ENCODE assay signal across 17 cellular contexts in the genomic region with DNA sequence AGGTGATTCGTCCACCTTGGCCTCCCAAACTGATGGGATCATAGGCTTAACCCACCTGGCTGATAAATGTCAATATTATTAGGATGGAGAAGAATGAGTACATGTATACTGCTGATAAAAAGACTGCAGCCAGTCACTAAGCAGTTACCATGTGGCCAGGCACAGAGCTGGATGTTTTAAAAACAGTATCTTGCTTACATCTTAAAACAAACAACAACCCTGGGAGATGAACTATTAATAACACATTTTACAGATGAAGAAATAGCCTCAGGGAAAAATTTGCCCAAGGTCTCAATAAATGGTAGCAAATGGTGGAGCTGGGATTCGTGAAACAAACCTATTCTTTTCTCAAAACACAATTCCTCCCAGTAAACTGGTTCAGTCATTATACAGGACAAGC. TPM values are rescaled to one million over a fixed set of nuclear protein-coding genes. Genes with fewer than 3 reads are reported as not detected.
DNase-seq lines count a peak whose midpoint lies in the region; ATAC-seq and TF ChIP-seq lines count a peak whose summit lies in the region.
"Had no signal": no experiment of that assay in that cellular context is flagged by ENCODE, and none has a peak within 500 bp of the region (broad histone marks: within the 10 kb centered on the region; RNA-seq: fewer than 3 reads in every experiment).

No MANE protein-coding gene starts in this region.

- no peaks in the 10 kb centered on the region for H3K9me3 Mint-ChIP-seq in WTC11
- H3K9me3 Mint-ChIP-seq: CD4-positive, alpha-beta T cell; H9 had no signal

- intact Hi-C loops in mammary epithelial cell (cut with micrococcal nuclease), result no loop called here

- H3K27ac Mint-ChIP-seq in WTC11, result 0 out of 2 replicates have a peak overlapping the region, but pooled peaks have one; percentile 46
- H3K27ac Mint-ChIP-seq: CD4-positive, alpha-beta T cell; H9 had no signal

- no peak overlapping the region for H3K4me2 ChIP-seq in mammary epithelial cell (ENCODE audit: insufficient read depth, low read depth, low read length)
- H3K4me2 ChIP-seq: A549 had no signal

- CTCF ChIA-PET in mammary epithelial cell (lab: Charles Lee; ENCODE audit: low non-redundant PET), result no interaction called here
- CTCF ChIA-PET in WTC11 (lab: Charles Lee), result interaction anchor here (0.7 to 1.5 kb wide), 4 partner anchors 35 to 75 kb away, joined by 3 to 5 read pairs (median 4); no protein-coding TSS in a partner anchor

- no peak overlapping the region for H2AFZ ChIP-seq in mammary epithelial cell (ENCODE audit: low read depth, low read length)

- peak; percentile 16 to 19 for DNase-seq in T47D (ENCODE audit: low read depth in 1 of 2, low spot score in 1 of 2)
- no peak for DNase-seq in mammary epithelial cell
- no peak for DNase-seq in WTC11 (ENCODE audit: low spot score)
- DNase-seq in fibroblast of villous mesenchyme (ENCODE audit: low read depth), result peak; percentile 48
- no peak for DNase-seq in NCI-H2227 (lab: John Stamatoyannopoulos, UW; ENCODE audit: unreplicated experiment)
- no peak for DNase-seq in A172 (ENCODE audit: low spot score)
- DNase-seq: AML-193; Caco-2; CD4-positive, alpha-beta T cell; DMS153; DMS79; GDM1; H9; IMR-90 had no signal

- H4K20me1 ChIP-seq in mammary epithelial cell (ENCODE audit: insufficient read depth, low read length), result no peaks in the 10 kb centered on the region

- H3K9ac ChIP-seq in mammary epithelial cell (ENCODE audit: insufficient read depth, low read length), result no peak overlapping the region

- H3K27me3 Mint-ChIP-seq in WTC11 (ENCODE audit: low read depth), result no peaks in the 10 kb centered on the region

- ATAC-seq in WTC11 (no peak), GM21723 (IDR thresholded peaks at IDR 0.05; ENCODE audit: unreplicated experiment) (no peak)
- ATAC-seq: A549 had no signal

- H3K27me3 ChIP-seq in mammary epithelial cell (ENCODE audit: insufficient read depth, low read length), result no peaks in the 10 kb centered on the region

- in situ Hi-C loops in T47D (cut with HindIII; ENCODE audit: low pct_unique_long_range_greater_than_20kb, low sequenced_read_pairs) (no loop called here), mammary epithelial cell (cut with MboI; ENCODE audit: low sequenced_read_pairs in 2 of 2) (no loop called here)

- H3K4me3 ChIP-seq in mammary epithelial cell (replicated peaks in 1 of 3; ENCODE audit: insufficient read depth in 1 of 3, low read depth in 2 of 3, low read length in 3 of 3) (no peak overlapping the region), fibroblast of villous mesenchyme (ENCODE audit: low read depth, low read length) (no peak overlapping the region)
- H3K4me3 ChIP-seq: A549 had no signal

- dilution Hi-C loops in mammary epithelial cell (cut with HindIII; ENCODE audit: low sequenced_read_pairs), result no loop called here

- 85% methylated on average over 2 of the region's 2 CpGs for WGBS in mammary epithelial cell (ENCODE audit: low coverage, missing lambda C conversion rate)

- no peaks in the 10 kb centered on the region for H3K79me2 ChIP-seq in mammary epithelial cell (ENCODE audit: insufficient read depth, low read length)

- peaks cover 28% of the 10 kb centered on the region for H3K4me1 ChIP-seq in mammary epithelial cell (ENCODE audit: insufficient read depth, low read length)
- H3K4me1 ChIP-seq: A549 had no signal

- H3K27ac ChIP-seq in mammary epithelial cell (ENCODE audit: insufficient read depth, low read depth, low read length), result no peak overlapping the region
- H3K27ac ChIP-seq: A549, C4-2B had no signal

- peaks cover 18% of the 10 kb centered on the region for H3K36me3 Mint-ChIP-seq in WTC11

- peaks cover 59% of the 10 kb centered on the region for H3K4me1 Mint-ChIP-seq in WTC11

- no peaks in the 10 kb centered on the region for H3K36me3 ChIP-seq in mammary epithelial cell (ENCODE audit: insufficient read depth, low read length)

- no peak overlapping the region for H3K4me3 Mint-ChIP-seq in WTC11
- H3K4me3 Mint-ChIP-seq: CD4-positive, alpha-beta T cell; H9 had no signal

- no peaks in the 10 kb centered on the region for H3K9me3 ChIP-seq in mammary epithelial cell (replicated peaks; ENCODE audit: insufficient read depth, low read length)
- H3K9me3 ChIP-seq: A549, Caco-2 had no signal

- TF ChIP-seq CTCF in mammary epithelial cell (conservative IDR thresholded peaks at IDR 0.05 in 1 of 2, IDR thresholded peaks at IDR 0.05 in 1 of 2; ENCODE audit: extremely low read depth in 1 of 2, insufficient read depth in 1 of 2, low read depth in 1 of 2, low read length in 2 of 2) (no peak), WTC11 (IDR thresholded peaks at IDR 0.05) (no peak), fibroblast of villous mesenchyme (IDR thresholded peaks at IDR 0.05; ENCODE audit: insufficient read depth, low read depth, low read length) (no peak)

- POLR2A ChIA-PET in WTC11 (lab: Charles Lee), result interaction anchor here (0.6 kb wide), 1 partner anchor 460 kb away, joined by 3 read pairs; no protein-coding TSS in a partner anchor

- BruUV-seq in mammary epithelial cell (replicated peaks; lab: Mats Ljungman, UMichigan), result no TSS peak

TF ChIP-seq in WTC11, 78 proteins besides CTCF, POLR2A, EP300 and RAD21 (continues in another document):
- TF ChIP-seq ZBTB21 (CRISPR knock-in tag; IDR thresholded peaks at IDR 0.05; ENCODE audit: borderline replicate concordance) (no peak), IRF2 (CRISPR knock-in tag; IDR thresholded peaks at IDR 0.05; ENCODE audit: borderline replicate concordance, low read depth) (no peak), SOX15 (CRISPR knock-in tag; IDR thresholded peaks at IDR 0.05) (no peak), NFATC4 (CRISPR knock-in tag; IDR thresholded peaks at IDR 0.05) (no peak), CDX4 (CRISPR knock-in tag; IDR thresholded peaks at IDR 0.05; ENCODE audit: borderline replicate concordance) (no peak), TP53 (CRISPR knock-in tag; IDR thresholded peaks at IDR 0.05) (no peak), RELA (CRISPR knock-in tag; IDR thresholded peaks at IDR 0.05; ENCODE audit: borderline replicate concordance) (no peak), ZNF263 (CRISPR knock-in tag; IDR thresholded peaks at IDR 0.05; ENCODE audit: low read depth) (no peak), ZNF317 (CRISPR knock-in tag; IDR thresholded peaks at IDR 0.05; ENCODE audit: borderline replicate concordance, low read depth) (no peak), USF2 (CRISPR knock-in tag; IDR thresholded peaks at IDR 0.05) (no peak)
- TF ChIP-seq, protein P1, sequence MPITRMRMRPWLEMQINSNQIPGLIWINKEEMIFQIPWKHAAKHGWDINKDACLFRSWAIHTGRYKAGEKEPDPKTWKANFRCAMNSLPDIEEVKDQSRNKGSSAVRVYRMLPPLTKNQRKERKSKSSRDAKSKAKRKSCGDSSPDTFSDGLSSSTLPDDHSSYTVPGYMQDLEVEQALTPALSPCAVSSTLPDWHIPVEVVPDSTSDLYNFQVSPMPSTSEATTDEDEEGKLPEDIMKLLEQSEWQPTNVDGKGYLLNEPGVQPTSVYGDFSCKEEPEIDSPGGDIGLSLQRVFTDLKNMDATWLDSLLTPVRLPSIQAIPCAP (CRISPR knock-in tag; IDR thresholded peaks at IDR 0.05), result no peak
- TF ChIP-seq, protein P2, sequence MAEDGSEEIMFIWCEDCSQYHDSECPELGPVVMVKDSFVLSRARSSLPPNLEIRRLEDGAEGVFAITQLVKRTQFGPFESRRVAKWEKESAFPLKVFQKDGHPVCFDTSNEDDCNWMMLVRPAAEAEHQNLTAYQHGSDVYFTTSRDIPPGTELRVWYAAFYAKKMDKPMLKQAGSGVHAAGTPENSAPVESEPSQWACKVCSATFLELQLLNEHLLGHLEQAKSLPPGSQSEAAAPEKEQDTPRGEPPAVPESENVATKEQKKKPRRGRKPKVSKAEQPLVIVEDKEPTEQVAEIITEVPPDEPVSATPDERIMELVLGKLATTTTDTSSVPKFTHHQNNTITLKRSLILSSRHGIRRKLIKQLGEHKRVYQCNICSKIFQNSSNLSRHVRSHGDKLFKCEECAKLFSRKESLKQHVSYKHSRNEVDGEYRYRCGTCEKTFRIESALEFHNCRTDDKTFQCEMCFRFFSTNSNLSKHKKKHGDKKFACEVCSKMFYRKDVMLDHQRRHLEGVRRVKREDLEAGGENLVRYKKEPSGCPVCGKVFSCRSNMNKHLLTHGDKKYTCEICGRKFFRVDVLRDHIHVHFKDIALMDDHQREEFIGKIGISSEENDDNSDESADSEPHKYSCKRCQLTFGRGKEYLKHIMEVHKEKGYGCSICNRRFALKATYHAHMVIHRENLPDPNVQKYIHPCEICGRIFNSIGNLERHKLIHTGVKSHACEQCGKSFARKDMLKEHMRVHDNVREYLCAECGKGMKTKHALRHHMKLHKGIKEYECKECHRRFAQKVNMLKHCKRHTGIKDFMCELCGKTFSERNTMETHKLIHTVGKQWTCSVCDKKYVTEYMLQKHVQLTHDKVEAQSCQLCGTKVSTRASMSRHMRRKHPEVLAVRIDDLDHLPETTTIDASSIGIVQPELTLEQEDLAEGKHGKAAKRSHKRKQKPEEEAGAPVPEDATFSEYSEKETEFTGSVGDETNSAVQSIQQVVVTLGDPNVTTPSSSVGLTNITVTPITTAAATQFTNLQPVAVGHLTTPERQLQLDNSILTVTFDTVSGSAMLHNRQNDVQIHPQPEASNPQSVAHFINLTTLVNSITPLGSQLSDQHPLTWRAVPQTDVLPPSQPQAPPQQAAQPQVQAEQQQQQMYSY (CRISPR knock-in tag; IDR thresholded peaks at IDR 0.05), result no peak

RNA-seq across cellular contexts. Expression of gene IL17RD, which starts 18.1 kb away (rescaled TPM):
- total RNA-seq in mammary epithelial cell, result 10 to 100 TPM in 1 of 2 donors, 1 to 10 TPM in 1; 9.8 to 40.2 TPM
- 5.4 TPM for polyA plus RNA-seq in mammary epithelial cell
- 16.3 TPM for polyA minus RNA-seq in mammary epithelial cell
- total RNA-seq in WTC11 (2021), result 59.1 to 72.9 TPM (median 66.0 TPM) in 3 replicates
- total RNA-seq in fibroblast of villous mesenchyme, result 0.64 and 0.86 TPM in 2 replicates
- total RNA-seq in A172 (2014; rRNA removed; shearing (Covaris generic)), result 1.5 TPM in 2 replicates
- total RNA-seq: CD4-positive, alpha-beta T cell had no signal

RNA-seq across cellular contexts. Expression of gene HESX1, which starts 52.7 kb away (rescaled TPM):
- total RNA-seq in mammary epithelial cell (under 1 TPM; 0.67 to 0.68 TPM), WTC11 (2021) (4.5 to 5.6 TPM (median 4.8 TPM) in 3 replicates), fibroblast of villous mesenchyme (not detected in 2 replicates)
- polyA plus RNA-seq in mammary epithelial cell, result 0.31 TPM
- not detected for polyA minus RNA-seq in mammary epithelial cell
- total RNA-seq in A172 (2014; rRNA removed; shearing (Covaris generic)), result 1.1 TPM in 1 of 2 replicates, not detected in the other

Comparison
In these comparisons a context has a peak if more than half of its experiments do, and no peak if none do; other contexts are left out.
1. DNase-seq: peak in T47D (2 of 2) and fibroblast of villous mesenchyme (single experiment); none in mammary epithelial cell (single experiment), WTC11 (single experiment), NCI-H2227 (single experiment) and A172 (single experiment).